1 cellular context compared by ENCODE assay signal in the genomic region with DNA sequence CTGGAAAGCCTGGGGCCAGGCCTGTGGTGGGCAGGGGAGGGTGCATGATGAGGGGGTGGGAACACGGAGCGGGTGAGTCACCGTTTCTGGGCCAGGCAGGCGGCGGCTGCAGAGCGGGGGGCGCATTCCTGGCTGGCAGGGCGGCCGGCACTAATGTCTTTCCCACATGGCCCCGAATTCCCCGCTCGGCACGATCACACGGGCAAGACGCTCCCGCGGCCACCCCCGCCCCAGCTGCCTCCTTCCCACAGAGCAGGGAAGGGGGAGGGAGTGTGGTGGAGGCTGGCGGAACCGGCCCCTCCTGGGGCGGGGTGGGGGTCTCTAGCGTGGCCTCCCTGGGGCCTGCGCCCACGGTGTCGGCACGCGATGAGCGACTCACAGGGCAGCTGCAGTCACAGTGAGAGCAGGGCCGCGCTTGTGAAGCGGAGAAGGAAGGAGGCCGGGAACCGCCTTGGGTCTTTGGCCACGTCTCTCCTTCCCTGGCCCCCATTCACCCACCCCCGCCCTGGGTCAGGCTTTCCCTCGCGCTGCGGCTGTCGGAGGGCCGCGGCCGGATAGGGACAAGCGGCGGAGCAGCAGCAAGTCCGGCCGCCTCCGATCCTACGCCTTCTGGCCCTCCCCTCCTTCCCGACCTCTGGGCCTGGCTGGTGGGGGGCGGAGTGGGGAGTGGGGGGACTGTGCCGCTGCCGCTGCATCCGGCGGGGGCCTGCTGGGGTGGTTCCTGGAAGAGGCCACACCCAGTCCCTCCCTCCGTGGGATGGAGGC.
TF ChIP-seq lines count a peak whose summit lies in the region.

No MANE protein-coding gene starts in this region.

TF ChIP-seq in HepG2, 621 proteins besides CTCF, POLR2A, EP300 and RAD21 (continued from another document and continues in another):
- TF ChIP-seq ZNF678 (CRISPR knock-in tag; IDR thresholded peaks at IDR 0.05), result no peak
- TF ChIP-seq ZNF335 (CRISPR knock-in tag; IDR thresholded peaks at IDR 0.05), result no peak
- TF ChIP-seq, protein P1, sequence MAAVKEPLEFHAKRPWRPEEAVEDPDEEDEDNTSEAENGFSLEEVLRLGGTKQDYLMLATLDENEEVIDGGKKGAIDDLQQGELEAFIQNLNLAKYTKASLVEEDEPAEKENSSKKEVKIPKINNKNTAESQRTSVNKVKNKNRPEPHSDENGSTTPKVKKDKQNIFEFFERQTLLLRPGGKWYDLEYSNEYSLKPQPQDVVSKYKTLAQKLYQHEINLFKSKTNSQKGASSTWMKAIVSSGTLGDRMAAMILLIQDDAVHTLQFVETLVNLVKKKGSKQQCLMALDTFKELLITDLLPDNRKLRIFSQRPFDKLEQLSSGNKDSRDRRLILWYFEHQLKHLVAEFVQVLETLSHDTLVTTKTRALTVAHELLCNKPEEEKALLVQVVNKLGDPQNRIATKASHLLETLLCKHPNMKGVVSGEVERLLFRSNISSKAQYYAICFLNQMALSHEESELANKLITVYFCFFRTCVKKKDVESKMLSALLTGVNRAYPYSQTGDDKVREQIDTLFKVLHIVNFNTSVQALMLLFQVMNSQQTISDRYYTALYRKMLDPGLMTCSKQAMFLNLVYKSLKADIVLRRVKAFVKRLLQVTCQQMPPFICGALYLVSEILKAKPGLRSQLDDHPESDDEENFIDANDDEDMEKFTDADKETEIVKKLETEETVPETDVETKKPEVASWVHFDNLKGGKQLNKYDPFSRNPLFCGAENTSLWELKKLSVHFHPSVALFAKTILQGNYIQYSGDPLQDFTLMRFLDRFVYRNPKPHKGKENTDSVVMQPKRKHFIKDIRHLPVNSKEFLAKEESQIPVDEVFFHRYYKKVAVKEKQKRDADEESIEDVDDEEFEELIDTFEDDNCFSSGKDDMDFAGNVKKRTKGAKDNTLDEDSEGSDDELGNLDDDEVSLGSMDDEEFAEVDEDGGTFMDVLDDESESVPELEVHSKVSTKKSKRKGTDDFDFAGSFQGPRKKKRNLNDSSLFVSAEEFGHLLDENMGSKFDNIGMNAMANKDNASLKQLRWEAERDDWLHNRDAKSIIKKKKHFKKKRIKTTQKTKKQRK (IDR thresholded peaks at IDR 0.05; ENCODE audit: low read length), result no peak
- no peak for TF ChIP-seq ZNF567 (CRISPR knock-in tag; IDR thresholded peaks at IDR 0.05; ENCODE audit: borderline replicate concordance)
- TF ChIP-seq, protein P2, sequence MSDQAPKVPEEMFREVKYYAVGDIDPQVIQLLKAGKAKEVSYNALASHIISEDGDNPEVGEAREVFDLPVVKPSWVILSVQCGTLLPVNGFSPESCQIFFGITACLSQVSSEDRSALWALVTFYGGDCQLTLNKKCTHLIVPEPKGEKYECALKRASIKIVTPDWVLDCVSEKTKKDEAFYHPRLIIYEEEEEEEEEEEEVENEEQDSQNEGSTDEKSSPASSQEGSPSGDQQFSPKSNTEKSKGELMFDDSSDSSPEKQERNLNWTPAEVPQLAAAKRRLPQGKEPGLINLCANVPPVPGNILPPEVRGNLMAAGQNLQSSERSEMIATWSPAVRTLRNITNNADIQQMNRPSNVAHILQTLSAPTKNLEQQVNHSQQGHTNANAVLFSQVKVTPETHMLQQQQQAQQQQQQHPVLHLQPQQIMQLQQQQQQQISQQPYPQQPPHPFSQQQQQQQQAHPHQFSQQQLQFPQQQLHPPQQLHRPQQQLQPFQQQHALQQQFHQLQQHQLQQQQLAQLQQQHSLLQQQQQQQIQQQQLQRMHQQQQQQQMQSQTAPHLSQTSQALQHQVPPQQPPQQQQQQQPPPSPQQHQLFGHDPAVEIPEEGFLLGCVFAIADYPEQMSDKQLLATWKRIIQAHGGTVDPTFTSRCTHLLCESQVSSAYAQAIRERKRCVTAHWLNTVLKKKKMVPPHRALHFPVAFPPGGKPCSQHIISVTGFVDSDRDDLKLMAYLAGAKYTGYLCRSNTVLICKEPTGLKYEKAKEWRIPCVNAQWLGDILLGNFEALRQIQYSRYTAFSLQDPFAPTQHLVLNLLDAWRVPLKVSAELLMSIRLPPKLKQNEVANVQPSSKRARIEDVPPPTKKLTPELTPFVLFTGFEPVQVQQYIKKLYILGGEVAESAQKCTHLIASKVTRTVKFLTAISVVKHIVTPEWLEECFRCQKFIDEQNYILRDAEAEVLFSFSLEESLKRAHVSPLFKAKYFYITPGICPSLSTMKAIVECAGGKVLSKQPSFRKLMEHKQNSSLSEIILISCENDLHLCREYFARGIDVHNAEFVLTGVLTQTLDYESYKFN (CRISPR knock-in tag; conservative IDR thresholded peaks at IDR 0.05), result 0 out of 2 replicates have a peak, but pooled peaks have one; percentile 19
- peak; percentile 54; the same call in 1 of the 2 replicates for TF ChIP-seq ZNF160 (CRISPR knock-in tag; IDR thresholded peaks at IDR 0.05)
- no peak for TF ChIP-seq SMYD3 (CRISPR knock-in tag; IDR thresholded peaks at IDR 0.05)
- peak; percentile 51; the same call in 1 of the 2 replicates for TF ChIP-seq MYC (CRISPR knock-in tag; IDR thresholded peaks at IDR 0.05; ENCODE audit: borderline replicate concordance)
- TF ChIP-seq PHB2 (IDR thresholded peaks at IDR 0.05; ENCODE audit: partially characterized antibody), result no peak
- TF ChIP-seq ZNF10 (CRISPR knock-in tag; IDR thresholded peaks at IDR 0.05; ENCODE audit: borderline replicate concordance, low read depth), result no peak
- peak; percentile 86 for TF ChIP-seq RBFOX2 (IDR thresholded peaks at IDR 0.05; ENCODE audit: low read depth, low read length)
- 0 out of 2 replicates have a peak, but pooled peaks have one; percentile 36 for TF ChIP-seq ZFP36L1 (CRISPR knock-in tag; IDR thresholded peaks at IDR 0.05)
- TF ChIP-seq ZBTB3 (CRISPR knock-in tag; IDR thresholded peaks at IDR 0.05; ENCODE audit: borderline replicate concordance, low read depth), result no peak
- peak; percentile 52; the same call in 1 of the 2 replicates for TF ChIP-seq HDAC2 (CRISPR knock-in tag; IDR thresholded peaks at IDR 0.05)
- TF ChIP-seq, protein P3, sequence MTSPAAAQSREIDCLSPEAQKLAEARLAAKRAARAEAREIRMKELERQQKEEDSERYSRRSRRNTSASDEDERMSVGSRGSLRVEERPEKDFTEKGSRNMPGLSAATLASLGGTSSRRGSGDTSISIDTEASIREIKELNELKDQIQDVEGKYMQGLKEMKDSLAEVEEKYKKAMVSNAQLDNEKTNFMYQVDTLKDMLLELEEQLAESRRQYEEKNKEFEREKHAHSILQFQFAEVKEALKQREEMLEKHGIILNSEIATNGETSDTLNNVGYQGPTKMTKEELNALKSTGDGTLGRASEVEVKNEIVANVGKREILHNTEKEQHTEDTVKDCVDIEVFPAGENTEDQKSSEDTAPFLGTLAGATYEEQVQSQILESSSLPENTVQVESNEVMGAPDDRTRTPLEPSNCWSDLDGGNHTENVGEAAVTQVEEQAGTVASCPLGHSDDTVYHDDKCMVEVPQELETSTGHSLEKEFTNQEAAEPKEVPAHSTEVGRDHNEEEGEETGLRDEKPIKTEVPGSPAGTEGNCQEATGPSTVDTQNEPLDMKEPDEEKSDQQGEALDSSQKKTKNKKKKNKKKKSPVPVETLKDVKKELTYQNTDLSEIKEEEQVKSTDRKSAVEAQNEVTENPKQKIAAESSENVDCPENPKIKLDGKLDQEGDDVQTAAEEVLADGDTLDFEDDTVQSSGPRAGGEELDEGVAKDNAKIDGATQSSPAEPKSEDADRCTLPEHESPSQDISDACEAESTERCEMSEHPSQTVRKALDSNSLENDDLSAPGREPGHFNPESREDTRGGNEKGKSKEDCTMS (CRISPR knock-in tag; conservative IDR thresholded peaks at IDR 0.05), result no peak
- TF ChIP-seq, protein P4, sequence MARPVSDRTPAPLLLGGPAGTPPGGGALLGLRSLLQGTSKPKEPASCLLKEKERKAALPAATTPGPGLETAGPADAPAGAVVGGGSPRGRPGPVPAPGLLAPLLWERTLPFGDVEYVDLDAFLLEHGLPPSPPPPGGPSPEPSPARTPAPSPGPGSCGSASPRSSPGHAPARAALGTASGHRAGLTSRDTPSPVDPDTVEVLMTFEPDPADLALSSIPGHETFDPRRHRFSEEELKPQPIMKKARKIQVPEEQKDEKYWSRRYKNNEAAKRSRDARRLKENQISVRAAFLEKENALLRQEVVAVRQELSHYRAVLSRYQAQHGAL (CRISPR knock-in tag; IDR thresholded peaks at IDR 0.05; ENCODE audit: not compliant biosample characterization), result no peak
- no peak for TF ChIP-seq ZNF180 (CRISPR knock-in tag; IDR thresholded peaks at IDR 0.05; ENCODE audit: borderline replicate concordance, low read depth)
- TF ChIP-seq, protein P5, sequence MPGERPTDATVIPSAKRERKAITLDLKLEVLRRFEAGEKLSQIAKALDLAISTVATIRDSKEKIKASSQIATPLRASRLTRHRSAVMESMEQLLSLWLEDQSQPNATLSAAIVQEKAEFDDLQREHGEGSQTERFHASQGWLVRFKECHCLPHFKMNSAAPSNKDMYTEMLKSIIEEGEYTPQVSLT (CRISPR knock-in tag; IDR thresholded peaks at IDR 0.05; ENCODE audit: borderline replicate concordance, low read depth), result no peak; the same call in 1 of the 2 replicates
- TF ChIP-seq REL (CRISPR knock-in tag; conservative IDR thresholded peaks at IDR 0.05), result 0 out of 2 replicates have a peak, but pooled peaks have one; percentile 75
- TF ChIP-seq, protein P6, sequence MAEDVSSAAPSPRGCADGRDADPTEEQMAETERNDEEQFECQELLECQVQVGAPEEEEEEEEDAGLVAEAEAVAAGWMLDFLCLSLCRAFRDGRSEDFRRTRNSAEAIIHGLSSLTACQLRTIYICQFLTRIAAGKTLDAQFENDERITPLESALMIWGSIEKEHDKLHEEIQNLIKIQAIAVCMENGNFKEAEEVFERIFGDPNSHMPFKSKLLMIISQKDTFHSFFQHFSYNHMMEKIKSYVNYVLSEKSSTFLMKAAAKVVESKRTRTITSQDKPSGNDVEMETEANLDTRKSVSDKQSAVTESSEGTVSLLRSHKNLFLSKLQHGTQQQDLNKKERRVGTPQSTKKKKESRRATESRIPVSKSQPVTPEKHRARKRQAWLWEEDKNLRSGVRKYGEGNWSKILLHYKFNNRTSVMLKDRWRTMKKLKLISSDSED (CRISPR knock-in tag; IDR thresholded peaks at IDR 0.05), result no peak
- TF ChIP-seq, protein P7, sequence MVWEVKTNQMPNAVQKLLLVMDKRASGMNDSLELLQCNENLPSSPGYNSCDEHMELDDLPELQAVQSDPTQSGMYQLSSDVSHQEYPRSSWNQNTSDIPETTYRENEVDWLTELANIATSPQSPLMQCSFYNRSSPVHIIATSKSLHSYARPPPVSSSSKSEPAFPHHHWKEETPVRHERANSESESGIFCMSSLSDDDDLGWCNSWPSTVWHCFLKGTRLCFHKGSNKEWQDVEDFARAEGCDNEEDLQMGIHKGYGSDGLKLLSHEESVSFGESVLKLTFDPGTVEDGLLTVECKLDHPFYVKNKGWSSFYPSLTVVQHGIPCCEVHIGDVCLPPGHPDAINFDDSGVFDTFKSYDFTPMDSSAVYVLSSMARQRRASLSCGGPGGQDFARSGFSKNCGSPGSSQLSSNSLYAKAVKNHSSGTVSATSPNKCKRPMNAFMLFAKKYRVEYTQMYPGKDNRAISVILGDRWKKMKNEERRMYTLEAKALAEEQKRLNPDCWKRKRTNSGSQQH (CRISPR knock-in tag; IDR thresholded peaks at IDR 0.05; ENCODE audit: low read depth), result no peak; the same call in 1 of the 2 replicates
- no peak; the same call in 1 of the 2 replicates for TF ChIP-seq REPIN1 (CRISPR knock-in tag; IDR thresholded peaks at IDR 0.05; ENCODE audit: borderline replicate concordance, low read depth)
- no peak for TF ChIP-seq AKAP8 (CRISPR knock-in tag; IDR thresholded peaks at IDR 0.05)
- no peak for TF ChIP-seq ZNF3 (CRISPR knock-in tag; IDR thresholded peaks at IDR 0.05)
- TF ChIP-seq ZNF839 (CRISPR knock-in tag; IDR thresholded peaks at IDR 0.05; ENCODE audit: borderline replicate concordance), result no peak
- TF ChIP-seq, protein P8, sequence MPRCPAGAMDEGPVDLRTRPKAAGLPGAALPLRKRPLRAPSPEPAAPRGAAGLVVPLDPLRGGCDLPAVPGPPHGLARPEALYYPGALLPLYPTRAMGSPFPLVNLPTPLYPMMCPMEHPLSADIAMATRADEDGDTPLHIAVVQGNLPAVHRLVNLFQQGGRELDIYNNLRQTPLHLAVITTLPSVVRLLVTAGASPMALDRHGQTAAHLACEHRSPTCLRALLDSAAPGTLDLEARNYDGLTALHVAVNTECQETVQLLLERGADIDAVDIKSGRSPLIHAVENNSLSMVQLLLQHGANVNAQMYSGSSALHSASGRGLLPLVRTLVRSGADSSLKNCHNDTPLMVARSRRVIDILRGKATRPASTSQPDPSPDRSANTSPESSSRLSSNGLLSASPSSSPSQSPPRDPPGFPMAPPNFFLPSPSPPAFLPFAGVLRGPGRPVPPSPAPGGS (CRISPR knock-in tag; IDR thresholded peaks at IDR 0.05), result peak; percentile 16; the same call in 1 of the 2 replicates
- TF ChIP-seq, protein P9, sequence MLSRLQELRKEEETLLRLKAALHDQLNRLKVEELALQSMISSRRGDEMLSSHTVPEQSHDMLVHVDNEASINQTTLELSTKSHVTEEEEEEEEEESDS (CRISPR knock-in tag; IDR thresholded peaks at IDR 0.05; ENCODE audit: borderline replicate concordance), result no peak
- peak; percentile 64; the same call in 1 of the 2 replicates for TF ChIP-seq MAZ (IDR thresholded peaks at IDR 0.05; ENCODE audit: borderline replicate concordance, low read depth, low read length)
- peak; percentile 51; the same call in 1 of the 2 replicates for TF ChIP-seq MAZ (CRISPR knock-in tag; IDR thresholded peaks at IDR 0.05; ENCODE audit: low read depth)
